Comparison of ENCODE assay signal across 10 cellular contexts in the genomic region with DNA sequence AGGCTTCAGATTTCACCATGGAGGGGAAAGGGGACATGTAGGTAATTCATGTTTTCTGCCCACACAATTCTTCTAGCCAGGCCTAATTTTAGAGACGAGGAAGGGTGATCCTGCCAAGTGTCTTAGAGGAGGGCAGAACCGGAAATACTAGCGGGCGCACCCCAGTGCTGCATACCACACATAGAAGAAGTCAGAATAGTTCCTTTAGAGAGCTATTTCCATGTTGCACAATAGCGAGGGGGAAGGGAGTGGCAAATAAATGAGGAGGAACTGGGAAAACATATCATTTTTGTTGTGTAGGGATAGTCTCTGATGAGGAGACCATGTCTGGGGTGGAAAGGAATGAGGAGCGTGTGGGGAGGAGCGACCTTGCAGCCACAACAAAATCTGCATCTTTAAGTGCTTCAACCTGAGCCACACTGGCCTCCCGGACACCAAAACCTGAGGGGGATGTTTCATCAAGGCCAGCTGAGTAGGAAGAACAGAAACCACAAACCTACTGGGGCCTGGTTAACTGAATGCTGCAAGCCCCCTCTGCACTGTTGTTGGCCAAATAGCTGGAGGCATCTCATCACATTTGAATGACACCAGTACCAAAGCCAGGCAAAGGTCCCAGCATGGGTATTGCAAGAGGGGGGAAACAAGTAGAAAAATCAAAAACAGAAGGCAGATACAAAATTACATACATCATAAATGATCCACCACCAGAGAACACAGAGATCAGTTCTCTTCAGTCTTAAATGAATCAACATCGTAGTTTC. TPM values are rescaled to one million over a fixed set of nuclear protein-coding genes. Genes with fewer than 3 reads are reported as not detected.
DNase-seq lines count a peak whose midpoint lies in the region; ATAC-seq, FAIRE-seq and TF ChIP-seq lines count a peak whose summit lies in the region.
"Had no signal": no experiment of that assay in that cellular context is flagged by ENCODE, and none has a peak within 500 bp of the region (broad histone marks: within the 10 kb centered on the region; RNA-seq: fewer than 3 reads in every experiment).

No MANE protein-coding gene starts in this region.

- peaks cover 0 to 3% (median 1%) of the 10 kb centered on the region in 4 experiments; a peak in 2 of 7 replicates for H3K4me1 ChIP-seq in H1 (replicated peaks in 1 of 4; ENCODE audit: control insufficient read depth in 3 of 4, insufficient read depth in 4 of 4, low read length in 3 of 4)

- H4K5ac ChIP-seq in H1 (ENCODE audit: insufficient read length, low read depth, low read length): no peak overlapping the region

- no peak for TF ChIP-seq CTCF in H1 (IDR thresholded peaks at IDR 0.05; ENCODE audit: control extremely low read depth in 1 of 3, insufficient read depth in 1 of 3, low read depth in 1 of 3, low read length in 3 of 3)
- no peak for TF ChIP-seq CTCF in natural killer cell (IDR thresholded peaks at IDR 0.05)

- peaks cover 0 to 4% of the 10 kb centered on the region in 2 donors for H3K27me3 Mint-ChIP-seq in natural killer cell (ENCODE audit: low read depth in 2 of 2)

- DNase-seq in GF-D8 (lab: John Stamatoyannopoulos, UW): peak; percentile 3
- peak; percentile 90 for DNase-seq in SIG-M5 treated with dmso at 0.1 percent for 504 hours (lab: John Stamatoyannopoulos, UW; ENCODE audit: unreplicated experiment)
- no peak for DNase-seq in H1 (ENCODE audit: low read depth in 1 of 2, low spot score in 2 of 2)
- DNase-seq in natural killer cell: no peak
- DNase-seq in HEK293T (ENCODE audit: extremely low spot score): no peak
- DNase-seq in NCI-H446 (lab: John Stamatoyannopoulos, UW): no peak
- no peak for DNase-seq in NCI-H1105 (lab: John Stamatoyannopoulos, UW)

- H2BK20ac ChIP-seq in H1 (ENCODE audit: low read length): no peak overlapping the region

- no peak overlapping the region for H3K4me2 ChIP-seq in H1 (ENCODE audit: insufficient read depth in 1 of 2, low read depth in 2 of 2, low read length in 2 of 2)

- H3K18ac ChIP-seq in H1 (ENCODE audit: extremely low read depth, low read length): no peak overlapping the region

- H3K79me2 ChIP-seq in H1 (ENCODE audit: control insufficient read depth in 1 of 2, insufficient read depth in 2 of 2, low read length in 2 of 2): no peaks in the 10 kb centered on the region

- TF ChIP-seq POLR2A in H1 (IDR thresholded peaks at IDR 0.05; ENCODE audit: control extremely low read depth in 1 of 2, low read depth in 2 of 2, low read length in 2 of 2): no peak

- H2AK5ac ChIP-seq in H1 (ENCODE audit: low read depth, low read length): no peak overlapping the region

- 83% methylated on average over 9 of the region's 9 CpGs; no CpG with 5 or more reads in 1 of the 2 experiments for WGBS in H1 (ENCODE audit: extremely low coverage in 1 of 2, insufficient coverage in 1 of 2, insufficient read length in 1 of 2, insufficient replicate concordance in 2 of 2, low coverage in 1 of 2, low lambda C conversion rate in 2 of 2, missing lambda C conversion rate in 1 of 2), 2 experiments

- no peak overlapping the region for H2BK5ac ChIP-seq in H1 (ENCODE audit: low read depth, low read length)

- H3K36me3 ChIP-seq in H1 (ENCODE audit: control insufficient read depth in 2 of 4, insufficient read depth in 4 of 4, low read length in 3 of 4): no peaks in the 10 kb centered on the region

- no peak overlapping the region for H3K4ac ChIP-seq in H1 (replicated peaks; ENCODE audit: insufficient read length, low read depth, low read length)

- no peak overlapping the region for H3K9ac ChIP-seq in H1 (replicated peaks in 1 of 4; ENCODE audit: extremely low read depth in 1 of 4, low read depth in 3 of 4, low read length in 3 of 4)

- H2AFZ ChIP-seq in H1 (ENCODE audit: low read length): 0 out of 2 replicates have a peak overlapping the region, but pooled peaks have one; percentile 46

- no peak overlapping the region for H3K56ac ChIP-seq in H1 (replicated peaks; ENCODE audit: insufficient read length, low read depth, low read length)

- H3K14ac ChIP-seq in H1 (ENCODE audit: insufficient read length): no peak overlapping the region

- H3K4me1 Mint-ChIP-seq in natural killer cell: peaks cover 28 to 44% of the 10 kb centered on the region in 2 donors

- peak overlapping the region; percentile 80 for H3K4me3 Mint-ChIP-seq in natural killer cell

- H2BK120ac ChIP-seq in H1 (replicated peaks; ENCODE audit: low read depth, low read length): no peak overlapping the region

- no peaks in the 10 kb centered on the region for H3K9me3 Mint-ChIP-seq in natural killer cell

- CTCF ChIA-PET in H1 (lab: Charles Lee; ENCODE audit: partially characterized antibody) (interaction anchor here (1.4 kb wide), 1 partner anchor 21 kb away, joined by 4 read pairs; no protein-coding TSS in a partner anchor), HEK293T (lab: Yijun Ruan, JAX) (no interaction called here)

- intact Hi-C loops in natural killer cell (cut with micrococcal nuclease): no loop called here

- ATAC-seq in HG02885 (IDR thresholded peaks at IDR 0.05; ENCODE audit: poor library complexity, unreplicated experiment) (peak; percentile 47), natural killer cell (peak; percentile 71 to 72 (median 71))
- ATAC-seq: left colon had no signal

- H4K8ac ChIP-seq in H1 (ENCODE audit: extremely low read depth, insufficient read depth, low read length): no peak overlapping the region

- POLR2A ChIA-PET in H1 (lab: Charles Lee; ENCODE audit: partially characterized antibody) (no interaction called here), HEK293T (lab: Yijun Ruan, JAX) (no interaction called here)

- no peak for TF ChIP-seq EP300 in H1 (IDR thresholded peaks at IDR 0.05; ENCODE audit: borderline replicate concordance in 1 of 2, low read depth in 2 of 2, low read length in 2 of 2)

- no peak overlapping the region for H4K91ac ChIP-seq in H1 (replicated peaks; ENCODE audit: insufficient read length, low read length)

- no peak for TF ChIP-seq RAD21 in H1 (IDR thresholded peaks at IDR 0.05 in 1 of 2, conservative IDR thresholded peaks at IDR 0.05 in 1 of 2; ENCODE audit: low read depth in 2 of 2, low read length in 2 of 2)

- no peak overlapping the region for H3K4me3 ChIP-seq in H1 (ENCODE audit: extremely low read depth in 1 of 4, insufficient read depth in 2 of 4, low read depth in 3 of 4, low read length in 4 of 4)

- H3K79me1 ChIP-seq in H1 (ENCODE audit: low read depth, low read length): no peaks in the 10 kb centered on the region

- H2BK12ac ChIP-seq in H1 (ENCODE audit: low read depth, low read length): 0 out of 2 replicates have a peak overlapping the region, but pooled peaks have one; percentile 20

- H3K27ac ChIP-seq in H1 (ENCODE audit: low read depth, low read length): no peak overlapping the region

- FAIRE-seq in H1 (lab: Jason Lieb, UNC): no peak

- H3K9me3 ChIP-seq in H1 (ENCODE audit: insufficient read depth in 2 of 2, low read depth in 1 of 2, low read length in 1 of 2): no peaks in the 10 kb centered on the region

- H3K27ac Mint-ChIP-seq in natural killer cell: peak overlapping the region; percentile 66 to 77

- no peaks in the 10 kb centered on the region for H3K27me3 ChIP-seq in H1 (replicated peaks in 1 of 4; ENCODE audit: control insufficient read depth in 3 of 4, extremely low read depth in 1 of 4, insufficient read depth in 3 of 4, low read length in 3 of 4)

- H4K20me1 ChIP-seq in H1 (replicated peaks in 1 of 2; ENCODE audit: control insufficient read depth in 1 of 2, insufficient read depth in 2 of 2, low read length in 2 of 2): no peaks in the 10 kb centered on the region

- no peaks in the 10 kb centered on the region for H3K36me3 Mint-ChIP-seq in natural killer cell

- H3K23ac ChIP-seq in H1 (ENCODE audit: insufficient read length): no peak overlapping the region

- no peak overlapping the region for H2BK15ac ChIP-seq in H1 (ENCODE audit: low read length)

- H3K23me2 ChIP-seq in H1 (ENCODE audit: low read depth, low read length): no peaks in the 10 kb centered on the region

TF ChIP-seq in H1, 55 proteins besides CTCF, POLR2A, EP300 and RAD21:
- TF ChIP-seq CEBPB (IDR thresholded peaks at IDR 0.05; ENCODE audit: low read depth, low read length): peak; percentile 80
- no peak for TF ChIP-seq TAF7 (optimal IDR thresholded peaks at IDR 0.05; ENCODE audit: borderline replicate concordance, low read depth, low read length)

TF ChIP-seq in HEK293T, 16 proteins besides CTCF, POLR2A, EP300 and RAD21 (continues in another document):
- TF ChIP-seq ZNF384 (IDR thresholded peaks at IDR 0.05) (no peak), HDGF (IDR thresholded peaks at IDR 0.05; ENCODE audit: borderline replicate concordance) (no peak), SUZ12 (IDR thresholded peaks at IDR 0.05) (no peak), FOXM1 (IDR thresholded peaks at IDR 0.05; ENCODE audit: borderline replicate concordance) (no peak), LEF1 (IDR thresholded peaks at IDR 0.05; ENCODE audit: borderline replicate concordance) (no peak), BHLHE40 (IDR thresholded peaks at IDR 0.05; ENCODE audit: borderline replicate concordance) (no peak), NFRKB (IDR thresholded peaks at IDR 0.05) (no peak), TARDBP (IDR thresholded peaks at IDR 0.05) (no peak), FOXK2 (IDR thresholded peaks at IDR 0.05) (no peak), CTBP1 (IDR thresholded peaks at IDR 0.05; ENCODE audit: borderline replicate concordance) (no peak), ARNT (IDR thresholded peaks at IDR 0.05) (no peak), FOXA1 (IDR thresholded peaks at IDR 0.05) (no peak), SP1 (IDR thresholded peaks at IDR 0.05) (no peak), ELF4 (IDR thresholded peaks at IDR 0.05) (no peak)
- TF ChIP-seq, protein P1, sequence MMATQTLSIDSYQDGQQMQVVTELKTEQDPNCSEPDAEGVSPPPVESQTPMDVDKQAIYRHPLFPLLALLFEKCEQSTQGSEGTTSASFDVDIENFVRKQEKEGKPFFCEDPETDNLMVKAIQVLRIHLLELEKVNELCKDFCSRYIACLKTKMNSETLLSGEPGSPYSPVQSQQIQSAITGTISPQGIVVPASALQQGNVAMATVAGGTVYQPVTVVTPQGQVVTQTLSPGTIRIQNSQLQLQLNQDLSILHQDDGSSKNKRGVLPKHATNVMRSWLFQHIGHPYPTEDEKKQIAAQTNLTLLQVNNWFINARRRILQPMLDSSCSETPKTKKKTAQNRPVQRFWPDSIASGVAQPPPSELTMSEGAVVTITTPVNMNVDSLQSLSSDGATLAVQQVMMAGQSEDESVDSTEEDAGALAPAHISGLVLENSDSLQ (IDR thresholded peaks at IDR 0.05): no peak

RNA-seq across cellular contexts. Expression of a gene that starts 26.7 kb away (rescaled TPM):
- total RNA-seq in H1 (2021; fragmentation: NEBNext Ultra II Directional; extraction: Animal tissue kit (Norgen Biotek cat#: 25700)): not detected in 2 replicates
- not detected in 2 replicates for polyA plus RNA-seq in H1 (2011; rRNA removed)
- not detected for polyA plus RNA-seq in H1 (2011; cell fraction: cytosol; rRNA removed)
- not detected for polyA plus RNA-seq in H1 (2011; cell fraction: nucleus; rRNA removed)
- not detected in 4 replicates for polyA plus RNA-seq in H1 (2012, experiment 1 of 2)
- not detected for polyA plus RNA-seq in H1 (2012, experiment 2 of 2)
- polyA plus RNA-seq in H1 (2013, experiment 1 of 2): not detected
- not detected for polyA plus RNA-seq in H1 (2013, experiment 2 of 2)
- not detected in 2 replicates for polyA minus RNA-seq in H1 (2011; rRNA and poly(A)+ RNA removed)
- polyA minus RNA-seq in H1 (2011; cell fraction: cytosol; rRNA and poly(A)+ RNA removed): not detected
- not detected for polyA minus RNA-seq in H1 (2011; cell fraction: nucleus; rRNA and poly(A)+ RNA removed)
- not detected for total RNA-seq in natural killer cell
- total RNA-seq: SK-MEL-5 had no signal

Comparison
In these comparisons a context has a peak if more than half of its experiments do, and no peak if none do; other contexts are left out.
1. DNase-seq: peak in GF-D8 (single experiment) and SIG-M5 treated with dmso at 0.1 percent for 504 hours (single experiment); none in H1 (0 of 2), natural killer cell (single experiment), HEK293T (single experiment), NCI-H446 (0 of 2) and NCI-H1105 (single experiment).